In genomic region chr10:31291123-31291522, GRCh38 we compare ENCODE assay signal across 20 cellular contexts.
"Had no signal": no experiment of that assay in that cellular context is flagged by ENCODE, and none has a peak within 500 bp of the region (broad histone marks: within the 10 kb centered on the region; RNA-seq: fewer than 3 reads in every experiment).

No MANE protein-coding gene starts in this region.

- H3K4me3 ChIP-seq: K562 had no signal

- FAIRE-seq: HepG2, K562 had no signal

- H3K27ac ChIP-seq: KMS-11, RWPE1 had no signal

- H3K9me3 ChIP-seq: SK-N-SH had no signal

- H3K9ac ChIP-seq: KMS-11, SK-N-SH had no signal

- DNase-seq: Kasumi-1, MM.1S, NCI-H1092 treated with DMSO at 0.1 percent for 48 hours, NCI-H1436, NCI-H187, NCI-H2029, NCI-H2081 treated with DMSO at 0.1 percent for 48 hours, NCI-H2171, NCI-H226, NCI-H446, NCI-H510A, NCI-H524 treated with DMSO at 0.1 percent for 48 hours, NCI-H69, NCI-H774, SHP77, SK-N-SH had no signal

- ATAC-seq: HepG2, K562 had no signal

- H3K4me2 ChIP-seq: KMS-11, SK-N-SH had no signal
